2 cellular contexts compared by ENCODE assay signal in the genomic region with DNA sequence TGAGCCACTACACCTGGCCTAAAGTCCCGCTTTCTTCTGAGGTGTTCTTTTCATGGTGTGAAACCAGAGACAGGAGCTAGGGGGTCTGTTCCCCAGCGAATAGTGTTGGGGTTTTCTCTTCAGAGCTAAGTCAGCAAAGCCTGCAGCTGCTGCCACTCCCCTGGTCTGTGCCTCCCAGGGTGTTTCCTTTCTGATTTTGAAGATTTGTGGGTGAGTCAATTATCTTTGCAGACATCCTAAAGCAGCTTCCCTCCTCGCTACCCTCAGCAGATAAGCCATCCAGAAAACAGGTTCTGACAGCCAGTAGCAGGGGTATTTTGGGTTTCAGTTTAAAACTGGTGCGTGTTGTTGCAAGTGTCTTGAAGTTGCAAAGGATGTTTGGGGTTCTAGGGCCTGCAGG.
A peak's percentile ranks its signal among the peaks of the same experiment; 100 is the strongest.
TF ChIP-seq lines count a peak whose summit lies in the region.

No MANE protein-coding gene starts in this region.

TF ChIP-seq in HEK293, 187 proteins besides CTCF, POLR2A, EP300 and RAD21:
- TF ChIP-seq GLIS1 (tag by site-specific recombination; IDR thresholded peaks at IDR 0.05) (peak; percentile 65; the same call in 1 of the 2 replicates), ZNF354C (tag by site-specific recombination; IDR thresholded peaks at IDR 0.05; ENCODE audit: borderline replicate concordance, low read depth) (no peak)
TF ChIP-seq in HEK293: peak in this region for 1.

TF ChIP-seq in H1, 55 proteins besides CTCF, POLR2A, EP300 and RAD21:
- TF ChIP-seq YY1 (IDR thresholded peaks at IDR 0.05; ENCODE audit: low read depth, low read length): no peak
- TF ChIP-seq, protein P1, sequence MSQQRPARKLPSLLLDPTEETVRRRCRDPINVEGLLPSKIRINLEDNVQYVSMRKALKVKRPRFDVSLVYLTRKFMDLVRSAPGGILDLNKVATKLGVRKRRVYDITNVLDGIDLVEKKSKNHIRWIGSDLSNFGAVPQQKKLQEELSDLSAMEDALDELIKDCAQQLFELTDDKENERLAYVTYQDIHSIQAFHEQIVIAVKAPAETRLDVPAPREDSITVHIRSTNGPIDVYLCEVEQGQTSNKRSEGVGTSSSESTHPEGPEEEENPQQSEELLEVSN (IDR thresholded peaks at IDR 0.05): peak; percentile 37; the same call in 1 of the 2 replicates
